28 cellular contexts compared by ENCODE assay signal in the genomic region with DNA sequence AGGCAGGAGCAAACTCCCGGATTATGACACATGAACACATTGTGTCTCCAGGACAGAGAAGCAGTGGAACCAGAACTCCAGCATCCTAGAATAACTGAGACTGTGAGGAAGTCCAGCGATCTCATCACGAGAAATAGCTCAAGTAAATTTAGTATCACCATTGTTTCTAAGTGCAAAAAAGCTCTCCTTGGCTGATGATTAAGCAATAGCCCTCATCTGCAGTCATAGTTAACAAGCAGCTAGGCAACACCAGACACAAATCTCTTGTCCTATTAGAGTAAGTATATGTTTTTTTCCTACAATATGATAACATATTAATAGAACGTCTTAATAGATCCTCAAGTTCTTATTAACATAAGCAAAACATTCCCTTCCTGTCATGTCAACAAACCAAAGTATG. TPM values are rescaled to one million over a fixed set of nuclear protein-coding genes. Genes with fewer than 3 reads are reported as not detected.
DNase-seq lines count a peak whose midpoint lies in the region; ATAC-seq, FAIRE-seq and TF ChIP-seq lines count a peak whose summit lies in the region.
"Had no signal": no experiment of that assay in that cellular context is flagged by ENCODE, and none has a peak within 500 bp of the region (broad histone marks: within the 10 kb centered on the region; RNA-seq: fewer than 3 reads in every experiment).

No MANE protein-coding gene starts in this region.

- H3K9ac ChIP-seq in K562 (ENCODE audit: insufficient read depth in 1 of 2, low read depth in 2 of 2, low read length in 2 of 2) = no peak overlapping the region
- H3K9ac ChIP-seq: BLaER1 had no signal

- no peak for TF ChIP-seq CTCF in K562 (IDR thresholded peaks at IDR 0.05 in 2 of 3, conservative IDR thresholded peaks at IDR 0.05 in 1 of 3; ENCODE audit: insufficient read depth in 2 of 3, low read depth in 1 of 3, low read length in 3 of 3)

- peak; percentile 12 for DNase-seq in AG20443 (ENCODE audit: low spot score)
- no peak for DNase-seq in K562 (ENCODE audit: extremely low read depth in 1 of 4, low spot score in 3 of 4)
- DNase-seq in fibroblast of gingiva (ENCODE audit: low read depth) = peak; percentile 8
- peak; percentile 6 for DNase-seq in kidney tubule cell (ENCODE audit: low spot score)
- DNase-seq in NCI-H2196 treated with DMSO at 0.1 percent for 48 hours (lab: John Stamatoyannopoulos, UW; ENCODE audit: unreplicated experiment) = no peak
- no peak for DNase-seq in activated gamma-delta T cell (lab: John Stamatoyannopoulos, UW)
- DNase-seq in activated CD8-positive, alpha-beta memory T cell treated with anti-CD3 and anti-CD28 coated beads, Interleukin-2, amount 10 ng/mL, durations not matched to agents 7 days and 5 days = no peak
- no peak for DNase-seq in pons (ENCODE audit: low spot score)
- DNase-seq: 8988T; ACHN; CD4-positive, alpha-beta T cell; H9; KG1; MG63; NCI-H1105 treated with DMSO at 0.1 percent for 48 hours; NCI-H146; NCI-H1930; NCI-H2107; NCI-H446 treated with DMSO at 0.1 percent for 48 hours; NCI-H526; Right ventricle myocardium superior; RPMI8226 had no signal

- WGBS in K562 (ENCODE audit: insufficient coverage, low coverage, missing lambda C conversion rate) = 39% methylated on average over 4 of the region's 4 CpGs

- BruUV-seq in K562 (replicated peaks; lab: Mats Ljungman, UMichigan) = no TSS peak

- no peak overlapping the region for H3K27ac Mint-ChIP-seq in activated CD8-positive, alpha-beta memory T cell treated with anti-CD3 and anti-CD28 coated beads, Interleukin-2, amount 10 ng/mL, durations not matched to agents 7 days and 5 days
- H3K27ac Mint-ChIP-seq: CD4-positive, alpha-beta T cell; GM23338; H9 had no signal

- no peak overlapping the region for H3K4me3 ChIP-seq in K562
- H3K4me3 ChIP-seq: BLaER1, GM23338, MG63, SJSA1 had no signal

- H4K20me1 ChIP-seq in K562 (replicated peaks; ENCODE audit: control insufficient read depth, insufficient read depth, low read length) = no peaks in the 10 kb centered on the region
- H4K20me1 ChIP-seq: BLaER1 had no signal

- POLR2A ChIA-PET in K562 (lab: Yijun Ruan, JAX) = no interaction called here

- ATAC-seq in K562 = no peak
- no peak for ATAC-seq in activated CD8-positive, alpha-beta memory T cell treated with anti-CD3 and anti-CD28 coated beads, Interleukin-2, amount 10 ng/mL, durations not matched to agents 7 days and 5 days
- ATAC-seq: GM23338 had no signal

- no peaks in the 10 kb centered on the region for H3K36me3 ChIP-seq in K562 (ENCODE audit: control insufficient read depth, insufficient read depth, low read length)
- H3K36me3 ChIP-seq: BLaER1, MG63, SJSA1 had no signal

- H3K79me2 ChIP-seq in K562 (ENCODE audit: control insufficient read depth, insufficient read depth, low read length) = no peaks in the 10 kb centered on the region

- CTCF ChIA-PET in K562 (lab: Yijun Ruan, JAX; ENCODE audit: low intra/inter-chr PET ratio) = no interaction called here
- CTCF ChIA-PET in activated CD8-positive, alpha-beta memory T cell treated with anti-CD3 and anti-CD28 coated beads, Interleukin-2, amount 10 ng/mL, durations not matched to agents 7 days and 5 days (lab: Charles Lee) = interaction anchor here (1.2 to 1.3 kb wide), 2 partner anchors 10 to 16 kb away, joined by 3 read pairs; no protein-coding TSS in a partner anchor

- H3K4me3 Mint-ChIP-seq in activated CD8-positive, alpha-beta memory T cell treated with anti-CD3 and anti-CD28 coated beads, Interleukin-2, amount 10 ng/mL, durations not matched to agents 7 days and 5 days = no peak overlapping the region
- H3K4me3 Mint-ChIP-seq: CD4-positive, alpha-beta T cell; GM23338; H9 had no signal

- TF ChIP-seq RAD21 in K562 (CRISPR knock-in tag; conservative IDR thresholded peaks at IDR 0.05 in 1 of 2, IDR thresholded peaks at IDR 0.05 in 1 of 2) = no peak

- H3K27me3 Mint-ChIP-seq in activated CD8-positive, alpha-beta memory T cell treated with anti-CD3 and anti-CD28 coated beads, Interleukin-2, amount 10 ng/mL, durations not matched to agents 7 days and 5 days = peaks cover 19% of the 10 kb centered on the region

- intact Hi-C loops in K562 (cut with micrococcal nuclease) = loop anchor here (10.0 kb wide), 3 partner anchors 418 to 1008 kb away; a partner anchor contains a TSS

- H3K9me3 ChIP-seq in K562 (replicated peaks; ENCODE audit: control insufficient read depth, insufficient read depth, low read depth, low read length) = no peaks in the 10 kb centered on the region
- H3K9me3 ChIP-seq: MG63, SJSA1 had no signal

- no peak overlapping the region for H3K4me2 ChIP-seq in K562 (ENCODE audit: insufficient read depth, low read length)
- H3K4me2 ChIP-seq: BLaER1, GM23338 had no signal

- peak overlapping the region; percentile 3; the same call in 1 of the 2 replicates for H2AFZ ChIP-seq in K562 (ENCODE audit: low read depth, low read length)
- H2AFZ ChIP-seq: GM23338 had no signal

- H3K27ac ChIP-seq in K562 (ENCODE audit: extremely low read depth, low read depth, low read length) = no peak overlapping the region
- H3K27ac ChIP-seq: BLaER1, SJSA1 had no signal

- H3K4me1 Mint-ChIP-seq in activated CD8-positive, alpha-beta memory T cell treated with anti-CD3 and anti-CD28 coated beads, Interleukin-2, amount 10 ng/mL, durations not matched to agents 7 days and 5 days = peaks cover 10% of the 10 kb centered on the region

- no peaks in the 10 kb centered on the region for H3K9me1 ChIP-seq in K562 (ENCODE audit: control insufficient read depth, insufficient read depth, low read length)

- in situ Hi-C loops in K562 (cut with MboI) = no loop called here

- FAIRE-seq in K562 (lab: Jason Lieb, UNC) = no peak
- FAIRE-seq: D721Med, GM18507, HTR-8/SVneo had no signal

- H3K4me1 ChIP-seq in K562 (replicated peaks in 1 of 2; ENCODE audit: control insufficient read depth in 2 of 2, insufficient read depth in 2 of 2, low read length in 2 of 2) = peaks cover 5 to 9% of the 10 kb centered on the region in 2 experiments; a peak in 3 of 5 replicates
- H3K4me1 ChIP-seq: BLaER1 had no signal

- no peaks in the 10 kb centered on the region for H3K9me3 Mint-ChIP-seq in activated CD8-positive, alpha-beta memory T cell treated with anti-CD3 and anti-CD28 coated beads, Interleukin-2, amount 10 ng/mL, durations not matched to agents 7 days and 5 days (ENCODE audit: low read depth)
- H3K9me3 Mint-ChIP-seq: CD4-positive, alpha-beta T cell; GM23338; H9 had no signal

- no peak for TF ChIP-seq POLR2A in K562 (conservative IDR thresholded peaks at IDR 0.05)

- TF ChIP-seq EP300 in K562 (IDR thresholded peaks at IDR 0.05; ENCODE audit: low read length) = no peak

- no peaks in the 10 kb centered on the region for H3K27me3 ChIP-seq in K562 (ENCODE audit: control insufficient read depth in 2 of 2, insufficient read depth in 2 of 2, low read length in 2 of 2)
- H3K27me3 ChIP-seq: BLaER1, MG63, SJSA1 had no signal

- no peaks in the 10 kb centered on the region for H3K36me3 Mint-ChIP-seq in activated CD8-positive, alpha-beta memory T cell treated with anti-CD3 and anti-CD28 coated beads, Interleukin-2, amount 10 ng/mL, durations not matched to agents 7 days and 5 days

TF ChIP-seq in K562, 482 proteins besides CTCF, POLR2A, EP300 and RAD21 (continues in another document):
- TF ChIP-seq CXXC5 (CRISPR knock-in tag; IDR thresholded peaks at IDR 0.05) (no peak), CEBPG (CRISPR knock-in tag; IDR thresholded peaks at IDR 0.05) (no peak), CEBPG (tag; conservative IDR thresholded peaks at IDR 0.05 in 1 of 2, IDR thresholded peaks at IDR 0.05 in 1 of 2) (peak; percentile 34 to 61), HCFC1 (IDR thresholded peaks at IDR 0.05; ENCODE audit: low read depth, low read length) (no peak)
- TF ChIP-seq, protein P1, sequence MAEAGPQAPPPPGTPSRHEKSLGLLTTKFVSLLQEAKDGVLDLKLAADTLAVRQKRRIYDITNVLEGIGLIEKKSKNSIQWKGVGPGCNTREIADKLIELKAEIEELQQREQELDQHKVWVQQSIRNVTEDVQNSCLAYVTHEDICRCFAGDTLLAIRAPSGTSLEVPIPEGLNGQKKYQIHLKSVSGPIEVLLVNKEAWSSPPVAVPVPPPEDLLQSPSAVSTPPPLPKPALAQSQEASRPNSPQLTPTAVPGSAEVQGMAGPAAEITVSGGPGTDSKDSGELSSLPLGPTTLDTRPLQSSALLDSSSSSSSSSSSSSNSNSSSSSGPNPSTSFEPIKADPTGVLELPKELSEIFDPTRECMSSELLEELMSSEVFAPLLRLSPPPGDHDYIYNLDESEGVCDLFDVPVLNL (CRISPR knock-in tag; IDR thresholded peaks at IDR 0.05; ENCODE audit: low read depth) = no peak
- TF ChIP-seq, protein P2, sequence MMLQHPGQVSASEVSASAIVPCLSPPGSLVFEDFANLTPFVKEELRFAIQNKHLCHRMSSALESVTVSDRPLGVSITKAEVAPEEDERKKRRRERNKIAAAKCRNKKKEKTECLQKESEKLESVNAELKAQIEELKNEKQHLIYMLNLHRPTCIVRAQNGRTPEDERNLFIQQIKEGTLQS (IDR thresholded peaks at IDR 0.05) = no peak
- TF ChIP-seq, protein P2 (CRISPR knock-in tag; conservative IDR thresholded peaks at IDR 0.05) = no peak

RNA-seq across cellular contexts. Expression of a gene that starts 2.4 kb away (rescaled TPM):
- total RNA-seq in K562 (2011; cell fraction: chromatin; rRNA removed; ENCODE audit: low replicate concordance) = 3.1 and 6.3 TPM in 2 replicates
- 1.8 and 2.9 TPM in 2 replicates for total RNA-seq in K562 (2011; cell fraction: nucleolus; rRNA removed)
- 5.4 and 7.1 TPM in 2 replicates for total RNA-seq in K562 (2011; cell fraction: nucleoplasm; rRNA removed)
- total RNA-seq in K562 (2014; rRNA removed) (0.82 and 3.0 TPM in 2 replicates), K562 (2014; rRNA removed; fragmentation: Illumina TruSeq; extraction: Trizol) (0.61 and 0.62 TPM in 2 replicates), K562 (2015; rRNA removed; fragmentation: Illumina TruSeq; extraction: Trizol) (0.87 and 1.0 TPM in 2 replicates), K562 (2021) (0.09 and 0.67 TPM in 2 replicates)
- polyA plus RNA-seq in K562 (2011; rRNA removed) (0.39 and 0.81 TPM in 2 replicates), K562 (2014; fragmentation: Illumina TruSeq; extraction: Trizol) (0.29 and 0.76 TPM in 2 replicates), K562 (2014; fragmentation: Nextera tagmentation; extraction: Ambion mirVana) (under 1 TPM; 0.69 to 0.78 TPM), K562 (2014; rRNA removed) (0.33 TPM in 1 of 2 replicates, not detected in the other)
- 0.16 TPM in 1 of 2 replicates, not detected in the other for polyA plus RNA-seq in K562 (2011; cell fraction: cytosol; rRNA removed)
- polyA plus RNA-seq in K562 (2011; cell fraction: nucleus; rRNA removed) = 0.84 and 1.4 TPM in 2 replicates
- 0.94 and 1.2 TPM in 2 replicates for polyA plus RNA-seq in K562 (2012)
- polyA minus RNA-seq in K562 (2011; rRNA and poly(A)+ RNA removed) = 2.9 and 3.5 TPM in 2 replicates
- polyA minus RNA-seq in K562 (2011; cell fraction: cytosol; rRNA and poly(A)+ RNA removed) = not detected in 2 replicates
- 5.4 and 6.0 TPM in 2 replicates for polyA minus RNA-seq in K562 (2011; cell fraction: nucleus; rRNA and poly(A)+ RNA removed)
- total RNA-seq in activated CD8-positive, alpha-beta memory T cell treated with anti-CD3 and anti-CD28 coated beads, Interleukin-2, amount 10 ng/mL, durations not matched to agents 7 days and 5 days = not detected
- total RNA-seq: CD4-positive, alpha-beta T cell; GM23338; H9; Right ventricle myocardium superior had no signal
- polyA plus RNA-seq: GM23338 had no signal

Comparison
In these comparisons a context has a peak if more than half of its experiments do, and no peak if none do; other contexts are left out.
1. DNase-seq: peak in AG20443 (single experiment), fibroblast of gingiva (single experiment) and kidney tubule cell (single experiment); none in K562 (0 of 4), NCI-H2196 treated with DMSO at 0.1 percent for 48 hours (single experiment), activated gamma-delta T cell (single experiment), activated CD8-positive, alpha-beta memory T cell treated with anti-CD3 and anti-CD28 coated beads, Interleukin-2, amount 10 ng/mL, durations not matched to agents 7 days and 5 days (single experiment) and pons (single experiment).